In genomic region chr12:121860257-121860656, GRCh38 we compare ENCODE assay signal across 18 cellular contexts. TPM values are rescaled to one million over a fixed set of nuclear protein-coding genes. Genes with fewer than 3 reads are reported as not detected.
DNase-seq lines count a peak whose midpoint lies in the region; ATAC-seq, FAIRE-seq and TF ChIP-seq lines count a peak whose summit lies in the region.
"Had no signal": no experiment of that assay in that cellular context is flagged by ENCODE, and none has a peak within 500 bp of the region (broad histone marks: within the 10 kb centered on the region; RNA-seq: fewer than 3 reads in every experiment).

No MANE protein-coding gene starts in this region.

- FAIRE-seq in RCC 7860 (lab: Jason Lieb, UNC): no peak

- CTCF ChIA-PET in HEK293 (lab: Yijun Ruan, JAX): interaction anchor here (0.6 to 3.8 kb wide), 4 partner anchors 9 to 66 kb away, joined by 3 to 22 read pairs (median 4); partner anchors contain the start of genes PSMD9 and RHOF

- TF ChIP-seq RAD21 in liver (IDR thresholded peaks at IDR 0.05): peak; percentile 37 to 59

- H3K9me3 ChIP-seq in HEK293 (ENCODE audit: control insufficient read depth, insufficient read depth, low read depth, low read length) (no peaks in the 10 kb centered on the region), adipocyte (ENCODE audit: control insufficient read depth, low read length) (no peaks in the 10 kb centered on the region), liver (ENCODE audit: control insufficient read depth in 4 of 4, low read length in 3 of 4) (no peaks in the 10 kb centered on the region), thoracic aorta (no peaks in the 10 kb centered on the region)
- H3K9me3 ChIP-seq: heart left ventricle had no signal

- no peak overlapping the region for H3K4me3 ChIP-seq in HEK293 (ENCODE audit: low read depth, low read length)
- H3K4me3 ChIP-seq in adipocyte (ENCODE audit: low read length): no peak overlapping the region
- H3K4me3 ChIP-seq in liver (ENCODE audit: low read depth in 1 of 3, low read length in 3 of 3): no peak overlapping the region
- no peak overlapping the region for H3K4me3 ChIP-seq in thoracic aorta
- H3K4me3 ChIP-seq: heart left ventricle had no signal

- no peak overlapping the region for H3K27ac ChIP-seq in HEK293 (ENCODE audit: extremely low read depth, low read depth, low read length)
- peak overlapping the region; percentile 93 to 97 for H3K27ac ChIP-seq in liver (ENCODE audit: low read depth in 1 of 2, low read length in 2 of 2)
- H3K27ac ChIP-seq in thoracic aorta: peak overlapping the region; percentile 95 to 100

- POLR2A ChIA-PET in HEK293 (lab: Yijun Ruan, JAX): no interaction called here

- H3K27me3 ChIP-seq in adipocyte (replicated peaks; ENCODE audit: control insufficient read depth, insufficient read depth, low read length) (no peaks in the 10 kb centered on the region), liver (ENCODE audit: control insufficient read depth in 4 of 4, insufficient read depth in 4 of 4, low read length in 3 of 4) (no peaks in the 10 kb centered on the region), thoracic aorta (replicated peaks; ENCODE audit: insufficient read depth) (no peaks in the 10 kb centered on the region)
- H3K27me3 ChIP-seq: heart left ventricle had no signal

- ATAC-seq in thoracic aorta (ENCODE audit: insufficient number of reproducible peaks, low FRiP score, low read depth): no peak
- ATAC-seq: heart left ventricle, natural killer cell, T-helper 17 cell had no signal

- TF ChIP-seq CTCF in HEK293 (tag by site-specific recombination; IDR thresholded peaks at IDR 0.05) (no peak), liver (IDR thresholded peaks at IDR 0.05; ENCODE audit: low read depth, low read length, missing input control) (peak; percentile 20), thoracic aorta (IDR thresholded peaks at IDR 0.05) (no peak)

- DNase-seq in adipocyte (ENCODE audit: low read depth): no peak
- no peak for DNase-seq in thoracic aorta (ENCODE audit: low spot score)
- DNase-seq in GM19238 (ENCODE audit: insufficient read length, low spot score): no peak
- no peak for DNase-seq in RCC 7860 (ENCODE audit: low spot score)
- DNase-seq in NCI-H1092 treated with DMSO at 0.1 percent for 48 hours (lab: John Stamatoyannopoulos, UW): no peak
- DNase-seq: AML-193; effector CD8-positive, alpha-beta T cell; heart left ventricle; KG1; natural killer cell; NCI-H1048; NCI-H524; SIG-M5; T-helper 17 cell had no signal

- H3K9ac ChIP-seq in adipocyte (ENCODE audit: low read length) (peak overlapping the region; percentile 88), liver (ENCODE audit: low read depth in 1 of 2, low read length in 2 of 2) (peak overlapping the region in 1 of 2 donors; percentile 30)

- H3K4me1 ChIP-seq in HEK293 (ENCODE audit: control insufficient read depth, insufficient read depth, low read length) (peaks cover 8% of the 10 kb centered on the region; the same call in 1 of the 2 replicates), adipocyte (ENCODE audit: control insufficient read depth, insufficient read depth, low read length) (peaks cover 47% of the 10 kb centered on the region), liver (ENCODE audit: control insufficient read depth in 4 of 4, insufficient read depth in 4 of 4, low read length in 3 of 4) (peaks cover 10 to 54% (median 24%) of the 10 kb centered on the region in 4 donors), thoracic aorta (ENCODE audit: control insufficient read depth in 1 of 2, low read depth in 2 of 2) (peaks cover 25 to 55% of the 10 kb centered on the region in 2 donors)

- H3K36me3 ChIP-seq in HEK293 (ENCODE audit: control insufficient read depth in 2 of 2, insufficient read depth in 1 of 2, low read length in 2 of 2) (no peaks in the 10 kb centered on the region), adipocyte (ENCODE audit: control insufficient read depth, insufficient read depth, low read length, severe bottlenecking) (no peaks in the 10 kb centered on the region), liver (ENCODE audit: control insufficient read depth in 4 of 4, insufficient read depth in 3 of 4, low read depth in 1 of 4, low read length in 3 of 4) (peaks cover 0 to 5% (median 2%) of the 10 kb centered on the region in 4 donors), thoracic aorta (no peaks in the 10 kb centered on the region)
- H3K36me3 ChIP-seq: heart left ventricle had no signal

- WGBS in liver: 59% methylated on average over 1 of the region's 1 CpG

TF ChIP-seq in HEK293, 187 proteins besides CTCF, POLR2A, EP300 and RAD21:
- TF ChIP-seq ZNF660 (tag by site-specific recombination; IDR thresholded peaks at IDR 0.05) (no peak), ZNF157 (tag by site-specific recombination; IDR thresholded peaks at IDR 0.05) (no peak), ZIC2 (tag by site-specific recombination; IDR thresholded peaks at IDR 0.05) (peak; percentile 45; the same call in 1 of the 2 replicates)

TF ChIP-seq in liver, 16 proteins besides CTCF, POLR2A, EP300 and RAD21:
- no peak for TF ChIP-seq ZBTB33 (IDR thresholded peaks at IDR 0.05)
- TF ChIP-seq YY1 (IDR thresholded peaks at IDR 0.05): peak; percentile 77
- TF ChIP-seq ATF3 (IDR thresholded peaks at IDR 0.05): peak; percentile 29
- TF ChIP-seq FOXA2 (IDR thresholded peaks at IDR 0.05): peak; percentile 96
- TF ChIP-seq SP1 (IDR thresholded peaks at IDR 0.05): peak; percentile 86
- peak; percentile 96 for TF ChIP-seq FOXA1 (IDR thresholded peaks at IDR 0.05)
- TF ChIP-seq RXRA (IDR thresholded peaks at IDR 0.05): peak; percentile 68 to 92
- TF ChIP-seq JUND (IDR thresholded peaks at IDR 0.05): peak in 1 of 2 donors; percentile 85
- peak; percentile 66 for TF ChIP-seq REST (IDR thresholded peaks at IDR 0.05)
- peak; percentile 47 for TF ChIP-seq TAF1 (conservative IDR thresholded peaks at IDR 0.05)
- peak in 1 of 2 donors; percentile 22 for TF ChIP-seq GABPA (IDR thresholded peaks at IDR 0.05 in 1 of 2, conservative IDR thresholded peaks at IDR 0.05 in 1 of 2)
- TF ChIP-seq HNF4G (IDR thresholded peaks at IDR 0.05): peak; percentile 29
- TF ChIP-seq NR2F2 (IDR thresholded peaks at IDR 0.05): no peak
- TF ChIP-seq MAX (IDR thresholded peaks at IDR 0.05): peak; percentile 81
- TF ChIP-seq EGR1 (IDR thresholded peaks at IDR 0.05; ENCODE audit: low read depth in 2 of 2): peak in 1 of 2 donors; percentile 59
- TF ChIP-seq HNF4A (conservative IDR thresholded peaks at IDR 0.05): peak; percentile 82 to 93

RNA-seq across cellular contexts. Expression of gene HPD, which starts 1.6 kb away (rescaled TPM):
- total RNA-seq in liver (100 to 1,000 TPM in 1 of 2 donors, 10 to 100 TPM in 1; 31.3 to 620 TPM), thoracic aorta (1 to 10 TPM; 1.2 to 6.8 TPM)
- 100 to 1,000 TPM; 397 to 812 TPM for polyA plus RNA-seq in liver
- total RNA-seq: Daoy, natural killer cell, pulmonary artery endothelial cell, T-helper 17 cell had no signal

RNA-seq across cellular contexts. Expression of gene PSMD9, which starts 28.3 kb away (rescaled TPM):
- total RNA-seq in liver (10 to 100 TPM; 39.0 to 52.3 TPM), thoracic aorta (100 to 1,000 TPM in 1 of 2 donors, 10 to 100 TPM in 1; 93.4 to 101 TPM)
- 10 to 100 TPM; 50.1 to 57.6 TPM for polyA plus RNA-seq in liver

RNA-seq across cellular contexts. Expression of gene SETD1B, which starts 56.4 kb away (rescaled TPM):
- total RNA-seq in liver (1 to 10 TPM; 4.3 to 7.9 TPM), thoracic aorta (10 to 100 TPM; 21.9 to 32.7 TPM)
- polyA plus RNA-seq in liver: 1 to 10 TPM; 1.8 to 5.8 TPM

RNA-seq across cellular contexts. Expression of gene CFAP251, which starts 58.1 kb away (rescaled TPM):
- total RNA-seq in liver: 1 to 10 TPM; 1.6 to 4.0 TPM
- polyA plus RNA-seq in liver: 1 to 10 TPM; 1.8 to 2.1 TPM
- total RNA-seq in thoracic aorta: 1 to 10 TPM; 3.4 to 6.9 TPM

Comparison
In these comparisons a context has a peak if more than half of its experiments do, and no peak if none do; other contexts are left out.
1. RNA of gene HPD, which starts 1.6 kb away (total RNA-seq): 31.3 to 620 TPM in liver; 1.2 to 6.8 TPM in thoracic aorta; every median in the first group is over 4 times any median in the second.